Comparison of ENCODE assay signal across 12 cellular contexts in genomic region chr1:19737413-19737812, GRCh38.
DNase-seq lines count a peak whose midpoint lies in the region; ATAC-seq, FAIRE-seq and TF ChIP-seq lines count a peak whose summit lies in the region.
"Had no signal": no experiment of that assay in that cellular context is flagged by ENCODE, and none has a peak within 500 bp of the region (broad histone marks: within the 10 kb centered on the region; RNA-seq: fewer than 3 reads in every experiment).

No MANE protein-coding gene starts in this region.

- H3K9me3 ChIP-seq in astrocyte (ENCODE audit: insufficient read depth, low read depth, low read length) (no peaks in the 10 kb centered on the region), HAP-1 (no peaks in the 10 kb centered on the region)

- no peak for ATAC-seq in GM21515 (IDR thresholded peaks at IDR 0.05; ENCODE audit: unreplicated experiment)
- ATAC-seq: activated T-cell treated with anti-CD3 and anti-CD28 coated beads, Interleukin-2, amount 50 U/mL, for 4 hours had no signal

- DNase-seq in A172 (ENCODE audit: low spot score) (peak; percentile 58), HT1080 (ENCODE audit: low read depth) (peak; percentile 69), astrocyte (ENCODE audit: low read depth) (peak; percentile 41), kidney epithelial cell (ENCODE audit: low read depth) (peak; percentile 51), cerebellar nuclear complex (lab: John Stamatoyannopoulos, UW) (no peak), HAP-1 (ENCODE audit: low spot score in 2 of 2) (no peak), NCI-H1048 (lab: John Stamatoyannopoulos, UW) (no peak)
- DNase-seq: activated T-cell treated with anti-CD3 and anti-CD28 coated beads, Interleukin-2, amount 50 U/mL, for 4 hours; mesendoderm had no signal

- H3K4me1 Mint-ChIP-seq in astrocyte (ENCODE audit: low read depth, unreplicated experiment) = peaks cover 6% of the 10 kb centered on the region
- H3K4me1 Mint-ChIP-seq: B cell had no signal

- peaks cover 22% of the 10 kb centered on the region for H3K4me1 ChIP-seq in astrocyte (ENCODE audit: insufficient read depth, low read length)
- H3K4me1 ChIP-seq in HAP-1 = no peaks in the 10 kb centered on the region

- peak; percentile 26 for TF ChIP-seq CTCF in astrocyte (IDR thresholded peaks at IDR 0.05; ENCODE audit: insufficient read depth, low read depth, low read length)
- peak; percentile 64 for TF ChIP-seq CTCF in kidney epithelial cell (IDR thresholded peaks at IDR 0.05; ENCODE audit: insufficient read depth, low read length, poor library complexity, severe bottlenecking)

- H3K36me3 ChIP-seq in astrocyte (ENCODE audit: insufficient read depth, low read length) (no peaks in the 10 kb centered on the region), kidney epithelial cell (ENCODE audit: control insufficient read depth, insufficient read depth, low read length) (no peaks in the 10 kb centered on the region), HAP-1 (replicated peaks) (no peaks in the 10 kb centered on the region)

- FAIRE-seq in astrocyte (lab: Jason Lieb, UNC) = no peak
- FAIRE-seq: TTC549 had no signal

- no peak overlapping the region for H3K27ac ChIP-seq in astrocyte (ENCODE audit: low read depth, low read length)

- in situ Hi-C loops in HAP-1 (cut with MboI; ENCODE audit: low sequenced_read_pairs) = no loop called here

- H3K9me3 Mint-ChIP-seq in astrocyte (ENCODE audit: unreplicated experiment) = no peaks in the 10 kb centered on the region
- H3K9me3 Mint-ChIP-seq: activated T-cell treated with anti-CD3 and anti-CD28 coated beads, Interleukin-2, amount 50 U/mL, for 4 hours had no signal

- no peak overlapping the region for H3K4me3 ChIP-seq in astrocyte (ENCODE audit: insufficient read depth, low read depth, low read length)
- H3K4me3 ChIP-seq in kidney epithelial cell (ENCODE audit: low read depth, low read length) = no peak overlapping the region
- H3K4me3 ChIP-seq in HAP-1 = no peak overlapping the region

- H4K20me1 ChIP-seq in astrocyte (ENCODE audit: insufficient read depth, low read length) = no peaks in the 10 kb centered on the region

- H3K27me3 Mint-ChIP-seq in astrocyte (ENCODE audit: low read depth, unreplicated experiment) = peaks cover 32% of the 10 kb centered on the region
- H3K27me3 Mint-ChIP-seq: B cell had no signal

- H3K36me3 Mint-ChIP-seq in astrocyte (ENCODE audit: low read depth, unreplicated experiment) = peaks cover 3% of the 10 kb centered on the region

- H3K27ac Mint-ChIP-seq in astrocyte (ENCODE audit: unreplicated experiment) = no peak overlapping the region
- H3K27ac Mint-ChIP-seq: B cell had no signal

- H3K79me2 ChIP-seq in astrocyte (ENCODE audit: insufficient read depth, low read length) = no peaks in the 10 kb centered on the region

- H2AFZ ChIP-seq in astrocyte (ENCODE audit: low read depth, low read length) = no peak overlapping the region

- H3K9ac ChIP-seq in astrocyte (ENCODE audit: low read length) = no peak overlapping the region

- no peaks in the 10 kb centered on the region for H3K27me3 ChIP-seq in astrocyte (ENCODE audit: insufficient read depth, low read length)
- H3K27me3 ChIP-seq in kidney epithelial cell (ENCODE audit: control insufficient read depth, insufficient read depth, low read length) = peaks cover 2% of the 10 kb centered on the region
- H3K27me3 ChIP-seq in HAP-1 (ENCODE audit: low read depth) = no peaks in the 10 kb centered on the region

- H3K4me2 ChIP-seq in astrocyte (ENCODE audit: low read length) = no peak overlapping the region

- no peak overlapping the region for H3K4me3 Mint-ChIP-seq in astrocyte (ENCODE audit: unreplicated experiment)
- H3K4me3 Mint-ChIP-seq: activated T-cell treated with anti-CD3 and anti-CD28 coated beads, Interleukin-2, amount 50 U/mL, for 4 hours; B cell had no signal

Comparison
In these comparisons a context has a peak if more than half of its experiments do, and no peak if none do; other contexts are left out.
1. DNase-seq: peak in A172 (single experiment), HT1080 (single experiment), astrocyte (single experiment) and kidney epithelial cell (single experiment); none in cerebellar nuclear complex (0 of 2), HAP-1 (0 of 2) and NCI-H1048 (single experiment).